11 cellular contexts compared by ENCODE assay signal in the genomic region with DNA sequence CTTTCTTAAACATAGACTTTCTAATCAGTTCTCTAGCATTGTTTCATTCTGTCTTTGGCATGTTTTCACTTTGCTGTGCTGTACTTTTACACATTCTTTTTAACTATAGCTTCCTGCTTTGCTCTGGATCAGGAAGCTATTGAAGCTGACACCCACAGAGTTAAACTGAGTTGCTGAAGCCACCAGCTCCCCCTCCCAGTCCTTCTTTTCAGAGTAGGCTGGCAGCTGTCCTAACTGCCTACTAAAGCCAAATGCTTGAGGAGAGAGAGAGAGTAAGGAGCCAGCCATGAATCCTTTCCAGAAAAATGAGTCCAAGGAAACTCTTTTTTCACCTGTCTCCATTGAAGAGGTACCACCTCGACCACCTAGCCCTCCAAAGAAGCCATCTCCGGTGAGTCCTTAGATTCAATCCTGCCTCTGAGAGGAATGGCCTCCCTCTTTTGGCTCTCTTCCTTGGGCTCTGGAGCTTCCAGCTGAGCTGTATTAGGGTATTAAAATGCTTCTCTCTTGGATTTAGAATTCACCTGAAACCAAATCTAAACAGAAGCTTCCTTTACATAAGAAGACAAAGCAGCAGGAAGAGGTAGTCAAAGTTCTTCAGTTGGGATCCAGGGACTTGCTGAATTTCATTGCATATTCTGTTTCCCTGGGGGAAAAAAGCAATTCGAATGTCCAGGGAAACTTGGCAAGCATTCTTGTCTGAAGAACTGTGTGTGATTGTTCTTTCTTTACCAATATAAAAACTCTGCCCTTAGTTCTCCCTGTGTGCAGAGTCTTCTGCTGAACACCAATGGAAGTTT. TPM values are rescaled to one million over a fixed set of nuclear protein-coding genes. Genes with fewer than 3 reads are reported as not detected.
A peak's percentile ranks its signal among the peaks of the same experiment; 100 is the strongest.
DNase-seq lines count a peak whose midpoint lies in the region; ATAC-seq, FAIRE-seq and TF ChIP-seq lines count a peak whose summit lies in the region.
"Had no signal": no experiment of that assay in that cellular context is flagged by ENCODE, and none has a peak within 500 bp of the region (broad histone marks: within the 10 kb centered on the region; RNA-seq: fewer than 3 reads in every experiment).

Gene SLC15A2 (plus strand): TSS at position 211 of the 800 bp plus-strand sequence. CDS start 76 bp downstream, at position 287.

- no peak for TF ChIP-seq POLR2A in breast epithelium (IDR thresholded peaks at IDR 0.05)

- DNase-seq in breast epithelium (ENCODE audit: low spot score in 2 of 2), result no peak
- DNase-seq in MCF 10A (ENCODE audit: unreplicated experiment), result no peak
- DNase-seq in head of caudate nucleus, result peak in 26 of 42 donors; percentile 14 to 64 (median 38)
- no peak for DNase-seq in upper lobe of right lung
- no peak for DNase-seq in GM19239 (ENCODE audit: insufficient read length, low spot score)
- no peak for DNase-seq in stimulated activated naive CD4-positive, alpha-beta T cell treated with Interleukin-2 at 50 U/mL for 16 hours (lab: John Stamatoyannopoulos, UW)
- no peak for DNase-seq in BE2C
- DNase-seq: ACHN, ovary had no signal

- H3K36me3 Mint-ChIP-seq in MCF 10A (ENCODE audit: insufficient read depth, unreplicated experiment), result no peaks in the 10 kb centered on the region

- H3K4me1 Mint-ChIP-seq in MCF 10A (ENCODE audit: insufficient read depth, unreplicated experiment), result no peaks in the 10 kb centered on the region
- H3K4me1 Mint-ChIP-seq: activated naive CD4-positive, alpha-beta T cell treated with anti-CD3 and anti-CD28 coated beads, Interleukin-2, amount 50 U/mL, for 24 hours had no signal

- no TSS peak for BruUV-seq in MCF 10A (replicated peaks; lab: Mats Ljungman, UMichigan)

- no peaks in the 10 kb centered on the region for H3K9me3 ChIP-seq in breast epithelium
- H3K9me3 ChIP-seq in muscle layer of colon (ENCODE audit: low read length), result no peaks in the 10 kb centered on the region
- H3K9me3 ChIP-seq in upper lobe of right lung, result no peaks in the 10 kb centered on the region
- H3K9me3 ChIP-seq in BE2C, result no peaks in the 10 kb centered on the region
- H3K9me3 ChIP-seq: ovary had no signal

- peak within 1 kb of the TSS; percentile 9 for H3K9ac ChIP-seq in muscle layer of colon (ENCODE audit: low read length)

- H3K36me3 ChIP-seq in breast epithelium (no peaks in the 10 kb centered on the region), muscle layer of colon (ENCODE audit: insufficient read depth, low read length) (no peaks in the 10 kb centered on the region), upper lobe of right lung (peaks cover 8% of the 10 kb centered on the region), BE2C (no peaks in the 10 kb centered on the region)
- H3K36me3 ChIP-seq: ovary had no signal

- peaks cover 0 to 5% of the 10 kb centered on the region in 2 donors for H3K4me1 ChIP-seq in breast epithelium
- H3K4me1 ChIP-seq in muscle layer of colon (ENCODE audit: insufficient read depth, low read length), result peaks cover 4% of the 10 kb centered on the region
- H3K4me1 ChIP-seq in upper lobe of right lung, result peaks cover 3% of the 10 kb centered on the region
- no peaks in the 10 kb centered on the region for H3K4me1 ChIP-seq in BE2C

- H3K27ac ChIP-seq in breast epithelium (peak within 1 kb of the TSS in 1 of 2 donors; percentile 66), muscle layer of colon (ENCODE audit: low read depth, low read length) (no peak within 1 kb of the TSS), upper lobe of right lung (peak within 1 kb of the TSS; percentile 77)
- H3K27ac ChIP-seq: ovary had no signal

- H3K4me3 ChIP-seq in breast epithelium, result peak within 1 kb of the TSS in 2 of 3 donors; percentile 19 to 25
- peak within 1 kb of the TSS in 1 of 2 donors; percentile 26 for H3K4me3 ChIP-seq in muscle layer of colon (ENCODE audit: low read depth in 1 of 2, low read length in 2 of 2)
- H3K4me3 ChIP-seq in upper lobe of right lung, result peak within 1 kb of the TSS; percentile 43
- no peak within 1 kb of the TSS for H3K4me3 ChIP-seq in BE2C (ENCODE audit: low read depth, low read length)
- H3K4me3 ChIP-seq: ovary had no signal

- no peaks in the 10 kb centered on the region for H3K9me3 Mint-ChIP-seq in MCF 10A (ENCODE audit: unreplicated experiment)
- H3K9me3 Mint-ChIP-seq: activated naive CD4-positive, alpha-beta T cell treated with anti-CD3 and anti-CD28 coated beads, Interleukin-2, amount 50 U/mL, for 24 hours had no signal

- TF ChIP-seq CTCF in breast epithelium (IDR thresholded peaks at IDR 0.05) (no peak), MCF 10A (IDR thresholded peaks at IDR 0.05; ENCODE audit: unreplicated experiment) (no peak), upper lobe of right lung (IDR thresholded peaks at IDR 0.05) (no peak), BE2C (IDR thresholded peaks at IDR 0.05; ENCODE audit: low read depth, low read length) (no peak)

- no peak within 1 kb of the TSS for H3K4me3 Mint-ChIP-seq in MCF 10A (ENCODE audit: unreplicated experiment)
- H3K4me3 Mint-ChIP-seq: activated naive CD4-positive, alpha-beta T cell treated with anti-CD3 and anti-CD28 coated beads, Interleukin-2, amount 50 U/mL, for 24 hours had no signal

- FAIRE-seq in GM19239 (lab: Jason Lieb, UNC), result no peak

- no peak within 1 kb of the TSS for H3K27ac Mint-ChIP-seq in MCF 10A (ENCODE audit: low read depth, unreplicated experiment)
- H3K27ac Mint-ChIP-seq: activated naive CD4-positive, alpha-beta T cell treated with anti-CD3 and anti-CD28 coated beads, Interleukin-2, amount 50 U/mL, for 24 hours had no signal

- CTCF ChIA-PET in MCF 10A (lab: Yijun Ruan, JAX), result interaction anchor here (0.7 to 1.5 kb wide), 3 partner anchors 11 to 208 kb away, joined by 3 to 6 read pairs (median 3); no protein-coding TSS in a partner anchor

- intact Hi-C loops in breast epithelium (cut with DNase I; ENCODE audit: low total_unique reads), result no loop called here
- intact Hi-C loops in MCF 10A (cut with micrococcal nuclease), result no loop called here
- intact Hi-C loops in head of caudate nucleus (cut with DNase I), result no loop called here
- intact Hi-C loops in upper lobe of right lung (cut with DNase I), result no loop called here

- ATAC-seq in upper lobe of right lung, result peak; percentile 87

- H3K27me3 Mint-ChIP-seq in MCF 10A (ENCODE audit: insufficient read depth, unreplicated experiment), result no peaks in the 10 kb centered on the region
- H3K27me3 Mint-ChIP-seq: activated naive CD4-positive, alpha-beta T cell treated with anti-CD3 and anti-CD28 coated beads, Interleukin-2, amount 50 U/mL, for 24 hours had no signal

- POLR2A ChIA-PET in MCF 10A (lab: Yijun Ruan, JAX), result interaction anchor here (0.6 to 1.1 kb wide), 3 partner anchors 12 to 80 kb away, joined by 3 to 4 read pairs (median 3); no protein-coding TSS in a partner anchor

- H3K27me3 ChIP-seq in breast epithelium, result no peaks in the 10 kb centered on the region
- H3K27me3 ChIP-seq in muscle layer of colon (ENCODE audit: control insufficient read depth in 1 of 2, insufficient read depth in 2 of 2, low read length in 2 of 2), result no peaks in the 10 kb centered on the region
- no peaks in the 10 kb centered on the region for H3K27me3 ChIP-seq in upper lobe of right lung
- H3K27me3 ChIP-seq in BE2C, result peaks cover 10% of the 10 kb centered on the region
- H3K27me3 ChIP-seq: ovary had no signal

RNA-seq across cellular contexts. Expression of gene SLC15A2, which starts in this region (rescaled TPM):
- total RNA-seq in breast epithelium (1 to 10 TPM in 2 of 3 donors, under 1 TPM in 1; 0.98 to 4.1 (median 2.2) TPM), MCF 10A (2022) (0.79 and 1.5 TPM in 2 replicates), upper lobe of right lung (63.6 TPM)
- 0.08 TPM for polyA plus RNA-seq in BE2C (2012; ENCODE audit: insufficient read depth, insufficient read length, low read depth)

Comparison
In these comparisons a context has a peak if more than half of its experiments do, and no peak if none do; other contexts are left out.
1. RNA of gene SLC15A2 (total RNA-seq): 63.6 TPM in upper lobe of right lung (single experiment); 0.98 to 4.1 TPM in breast epithelium and 0.79 to 1.5 TPM in MCF 10A; every median in the first group is over 10 times any median in the second.
2. DNase-seq: peak in head of caudate nucleus (26 of 42); none in breast epithelium (0 of 2), MCF 10A (single experiment), upper lobe of right lung (single experiment), GM19239 (single experiment), stimulated activated naive CD4-positive, alpha-beta T cell treated with Interleukin-2 at 50 U/mL for 16 hours (single experiment) and BE2C (single experiment).